Comparison of ENCODE assay signal across 1 cellular context in the genomic region with DNA sequence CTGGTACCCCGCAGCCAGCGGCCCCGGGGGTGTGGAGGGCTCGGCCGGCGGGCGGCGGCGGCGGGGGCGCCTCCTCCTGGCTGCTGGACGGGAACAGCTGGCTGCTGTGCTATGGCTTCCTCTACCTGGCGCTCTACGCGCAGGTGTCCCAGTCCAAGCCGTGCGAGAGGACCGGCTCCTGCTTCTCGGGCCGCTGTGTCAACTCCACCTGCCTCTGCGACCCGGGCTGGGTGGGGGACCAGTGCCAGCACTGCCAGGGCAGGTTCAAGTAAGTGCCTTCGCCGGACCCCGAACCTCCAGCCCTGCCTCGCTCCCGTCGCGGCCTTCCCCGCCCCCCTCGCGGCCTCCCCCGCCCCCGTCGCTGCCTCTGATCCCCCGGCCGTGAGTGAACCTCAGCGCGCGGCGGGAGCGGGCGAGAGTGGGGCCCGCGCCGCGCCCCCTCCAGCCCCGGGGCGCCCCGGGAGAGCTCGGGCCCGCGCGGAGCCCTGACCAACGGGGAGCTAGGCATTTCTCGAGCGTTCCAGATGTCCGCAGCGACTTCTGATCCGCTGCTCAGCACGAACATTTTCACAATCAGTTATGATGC.
TF ChIP-seq lines count a peak whose summit lies in the region.

No MANE protein-coding gene starts in this region.

TF ChIP-seq in HEK293, 187 proteins besides CTCF, POLR2A, EP300 and RAD21 (continued from another document and continues in another):
- TF ChIP-seq, protein P1, sequence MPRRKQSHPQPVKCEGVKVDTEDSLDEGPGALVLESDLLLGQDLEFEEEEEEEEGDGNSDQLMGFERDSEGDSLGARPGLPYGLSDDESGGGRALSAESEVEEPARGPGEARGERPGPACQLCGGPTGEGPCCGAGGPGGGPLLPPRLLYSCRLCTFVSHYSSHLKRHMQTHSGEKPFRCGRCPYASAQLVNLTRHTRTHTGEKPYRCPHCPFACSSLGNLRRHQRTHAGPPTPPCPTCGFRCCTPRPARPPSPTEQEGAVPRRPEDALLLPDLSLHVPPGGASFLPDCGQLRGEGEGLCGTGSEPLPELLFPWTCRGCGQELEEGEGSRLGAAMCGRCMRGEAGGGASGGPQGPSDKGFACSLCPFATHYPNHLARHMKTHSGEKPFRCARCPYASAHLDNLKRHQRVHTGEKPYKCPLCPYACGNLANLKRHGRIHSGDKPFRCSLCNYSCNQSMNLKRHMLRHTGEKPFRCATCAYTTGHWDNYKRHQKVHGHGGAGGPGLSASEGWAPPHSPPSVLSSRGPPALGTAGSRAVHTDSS (tag by site-specific recombination; IDR thresholded peaks at IDR 0.05) = no peak
- TF ChIP-seq ZNF585B (tag by site-specific recombination; IDR thresholded peaks at IDR 0.05) (no peak), OSR2 (tag by site-specific recombination; IDR thresholded peaks at IDR 0.05) (no peak), ZNF239 (tag by site-specific recombination; IDR thresholded peaks at IDR 0.05) (no peak), MZF1 (tag by site-specific recombination; IDR thresholded peaks at IDR 0.05; ENCODE audit: borderline replicate concordance) (no peak), KLF9 (tag by site-specific recombination; IDR thresholded peaks at IDR 0.05; ENCODE audit: low read depth) (peak; percentile 75), ZNF658 (tag by site-specific recombination; IDR thresholded peaks at IDR 0.05) (no peak), SETDB1 (IDR thresholded peaks at IDR 0.05; ENCODE audit: insufficient read length, low read length) (no peak), ZNF2 (tag by site-specific recombination; IDR thresholded peaks at IDR 0.05) (no peak), ZNF677 (tag by site-specific recombination; IDR thresholded peaks at IDR 0.05) (no peak), KLF16 (tag by site-specific recombination; IDR thresholded peaks at IDR 0.05) (peak; percentile 70; the same call in 1 of the 2 replicates), MEIS1 (CRISPR knock-in tag; IDR thresholded peaks at IDR 0.05; ENCODE audit: borderline replicate concordance) (no peak), ZNF704 (tag by site-specific recombination; IDR thresholded peaks at IDR 0.05) (no peak), ZNF140 (tag by site-specific recombination; IDR thresholded peaks at IDR 0.05) (no peak), ZFP69B (tag by site-specific recombination; IDR thresholded peaks at IDR 0.05) (no peak), ZNF114 (tag by site-specific recombination; IDR thresholded peaks at IDR 0.05) (no peak), ZNF558 (tag by site-specific recombination; IDR thresholded peaks at IDR 0.05) (no peak), ZNF433 (tag by site-specific recombination; IDR thresholded peaks at IDR 0.05; ENCODE audit: low read depth) (no peak), ZNF133 (tag by site-specific recombination; IDR thresholded peaks at IDR 0.05) (no peak), ZNF214 (tag by site-specific recombination; IDR thresholded peaks at IDR 0.05; ENCODE audit: borderline replicate concordance) (no peak), ZNF354C (tag by site-specific recombination; IDR thresholded peaks at IDR 0.05; ENCODE audit: borderline replicate concordance, low read depth) (no peak), ZFHX2 (tag by site-specific recombination; conservative IDR thresholded peaks at IDR 0.05) (no peak; the same call in 1 of the 2 replicates), PRDM1 (tag by site-specific recombination; IDR thresholded peaks at IDR 0.05) (no peak), ZBTB1 (tag by site-specific recombination; IDR thresholded peaks at IDR 0.05) (no peak), ZSCAN18 (tag by site-specific recombination; IDR thresholded peaks at IDR 0.05) (no peak), ZNF280D (tag by site-specific recombination; IDR thresholded peaks at IDR 0.05) (no peak), TCF7L2 (IDR thresholded peaks at IDR 0.05; ENCODE audit: borderline replicate concordance, low read depth, low read length) (no peak), AEBP2 (tag by site-specific recombination; IDR thresholded peaks at IDR 0.05; ENCODE audit: borderline replicate concordance) (no peak), KLF8 (tag by site-specific recombination; IDR thresholded peaks at IDR 0.05) (peak; percentile 40; the same call in 1 of the 2 replicates), ZFP37 (tag by site-specific recombination; IDR thresholded peaks at IDR 0.05) (no peak), GFI1B (tag by site-specific recombination; IDR thresholded peaks at IDR 0.05) (no peak), ZNF341 (tag by site-specific recombination; IDR thresholded peaks at IDR 0.05; ENCODE audit: low read depth) (peak; percentile 89), ZNF777 (tag by site-specific recombination; IDR thresholded peaks at IDR 0.05; ENCODE audit: borderline replicate concordance) (no peak), ZNF629 (tag by site-specific recombination; IDR thresholded peaks at IDR 0.05) (no peak), ZNF600 (tag by site-specific recombination; IDR thresholded peaks at IDR 0.05) (no peak; the same call in 1 of the 2 replicates), ZNF701 (tag by site-specific recombination; IDR thresholded peaks at IDR 0.05) (no peak), YY1 (tag by site-specific recombination; IDR thresholded peaks at IDR 0.05) (peak; percentile 54; the same call in 1 of the 2 replicates), SALL2 (tag by site-specific recombination; IDR thresholded peaks at IDR 0.05; ENCODE audit: borderline replicate concordance) (no peak), HOXA7 (CRISPR knock-in tag; IDR thresholded peaks at IDR 0.05; ENCODE audit: borderline replicate concordance) (no peak), ZNF571 (tag by site-specific recombination; IDR thresholded peaks at IDR 0.05) (no peak), ZNF768 (tag by site-specific recombination; IDR thresholded peaks at IDR 0.05) (no peak), BCL6B (tag by site-specific recombination; IDR thresholded peaks at IDR 0.05) (no peak), ZNF596 (tag by site-specific recombination; IDR thresholded peaks at IDR 0.05) (no peak), ZNF280C (tag by site-specific recombination; IDR thresholded peaks at IDR 0.05) (no peak), ZBTB8A (tag by site-specific recombination; IDR thresholded peaks at IDR 0.05) (peak; percentile 67), ZNF76 (tag by site-specific recombination; IDR thresholded peaks at IDR 0.05; ENCODE audit: borderline replicate concordance, low read depth) (no peak)
- TF ChIP-seq, protein P2, sequence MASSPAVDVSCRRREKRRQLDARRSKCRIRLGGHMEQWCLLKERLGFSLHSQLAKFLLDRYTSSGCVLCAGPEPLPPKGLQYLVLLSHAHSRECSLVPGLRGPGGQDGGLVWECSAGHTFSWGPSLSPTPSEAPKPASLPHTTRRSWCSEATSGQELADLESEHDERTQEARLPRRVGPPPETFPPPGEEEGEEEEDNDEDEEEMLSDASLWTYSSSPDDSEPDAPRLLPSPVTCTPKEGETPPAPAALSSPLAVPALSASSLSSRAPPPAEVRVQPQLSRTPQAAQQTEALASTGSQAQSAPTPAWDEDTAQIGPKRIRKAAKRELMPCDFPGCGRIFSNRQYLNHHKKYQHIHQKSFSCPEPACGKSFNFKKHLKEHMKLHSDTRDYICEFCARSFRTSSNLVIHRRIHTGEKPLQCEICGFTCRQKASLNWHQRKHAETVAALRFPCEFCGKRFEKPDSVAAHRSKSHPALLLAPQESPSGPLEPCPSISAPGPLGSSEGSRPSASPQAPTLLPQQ (tag by site-specific recombination; IDR thresholded peaks at IDR 0.05) = 0 out of 2 replicates have a peak, but pooled peaks have one; percentile 13
- TF ChIP-seq, protein P3, sequence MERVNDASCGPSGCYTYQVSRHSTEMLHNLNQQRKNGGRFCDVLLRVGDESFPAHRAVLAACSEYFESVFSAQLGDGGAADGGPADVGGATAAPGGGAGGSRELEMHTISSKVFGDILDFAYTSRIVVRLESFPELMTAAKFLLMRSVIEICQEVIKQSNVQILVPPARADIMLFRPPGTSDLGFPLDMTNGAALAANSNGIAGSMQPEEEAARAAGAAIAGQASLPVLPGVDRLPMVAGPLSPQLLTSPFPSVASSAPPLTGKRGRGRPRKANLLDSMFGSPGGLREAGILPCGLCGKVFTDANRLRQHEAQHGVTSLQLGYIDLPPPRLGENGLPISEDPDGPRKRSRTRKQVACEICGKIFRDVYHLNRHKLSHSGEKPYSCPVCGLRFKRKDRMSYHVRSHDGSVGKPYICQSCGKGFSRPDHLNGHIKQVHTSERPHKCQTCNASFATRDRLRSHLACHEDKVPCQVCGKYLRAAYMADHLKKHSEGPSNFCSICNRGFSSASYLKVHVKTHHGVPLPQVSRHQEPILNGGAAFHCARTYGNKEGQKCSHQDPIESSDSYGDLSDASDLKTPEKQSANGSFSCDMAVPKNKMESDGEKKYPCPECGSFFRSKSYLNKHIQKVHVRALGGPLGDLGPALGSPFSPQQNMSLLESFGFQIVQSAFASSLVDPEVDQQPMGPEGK (tag by site-specific recombination; IDR thresholded peaks at IDR 0.05) = no peak
